Comparison of ENCODE assay signal across 8 cellular contexts in the genomic region with DNA sequence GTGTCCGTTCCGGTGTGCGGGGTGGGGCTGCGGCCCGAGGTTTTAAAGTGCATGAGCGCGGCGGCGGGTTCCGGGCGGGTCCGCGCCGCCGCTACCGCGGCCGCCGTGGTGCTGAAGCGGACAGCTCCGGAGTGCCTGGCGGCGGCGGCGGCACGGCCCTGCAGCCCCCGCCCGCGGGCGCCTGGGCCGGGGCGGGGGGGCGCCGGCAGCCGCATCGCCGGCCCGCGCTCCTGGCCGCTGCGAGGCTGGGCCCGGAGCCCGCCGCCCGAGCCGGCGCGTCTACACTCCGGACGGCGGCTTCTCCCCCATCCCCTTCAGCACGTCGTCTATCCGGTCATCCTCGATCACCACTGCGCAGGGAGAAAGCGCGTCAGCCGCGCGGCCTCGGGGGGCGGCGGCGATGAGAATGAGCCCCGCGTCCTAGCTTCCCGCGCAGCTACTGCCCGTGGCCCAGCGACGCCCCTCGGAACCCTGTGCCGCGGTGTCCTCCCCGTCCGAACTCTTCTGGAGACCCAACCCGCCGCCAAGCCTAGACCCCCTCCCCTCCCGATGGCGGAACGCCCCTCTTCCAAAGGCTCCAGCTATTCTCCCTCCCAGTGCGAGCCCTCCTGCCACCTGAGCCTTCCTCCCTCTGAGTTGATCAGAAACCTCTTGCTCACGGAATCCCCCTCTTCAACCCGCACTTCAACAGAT. TPM values are rescaled to one million over a fixed set of nuclear protein-coding genes. Genes with fewer than 3 reads are reported as not detected.
A peak's percentile ranks its signal among the peaks of the same experiment; 100 is the strongest.
DNase-seq lines count a peak whose midpoint lies in the region; ATAC-seq and TF ChIP-seq lines count a peak whose summit lies in the region.

No MANE protein-coding gene starts in this region.

- CTCF ChIA-PET in AG04450 (lab: Charles Lee), result interaction anchor here (1.1 to 4.0 kb wide), 3 partner anchors 8 to 32 kb away, joined by 3 to 19 read pairs (median 7); partner anchors contain the start of gene EEF1AKMT4

- POLR2A ChIA-PET in AG04450 (lab: Yijun Ruan, JAX), result interaction anchor here (0.8 kb wide), 1 partner anchor 31 kb away, joined by 3 read pairs; no protein-coding TSS in a partner anchor

- H3K27ac ChIP-seq in AG04450 (ENCODE audit: low read depth, low read length), result no peak overlapping the region
- no peak overlapping the region for H3K27ac ChIP-seq in stomach

- no peaks in the 10 kb centered on the region for H3K9me3 ChIP-seq in AG04450 (ENCODE audit: control insufficient read depth, insufficient read depth, low read length)
- H3K9me3 ChIP-seq in stomach, result no peaks in the 10 kb centered on the region

- peaks cover 30 to 34% (median 32%) of the 10 kb centered on the region in 4 donors for H3K4me1 ChIP-seq in stomach

- intact Hi-C loops in stomach (cut with DNase I; ENCODE audit: low total_unique reads), result no loop called here

- peaks cover 31% of the 10 kb centered on the region for H3K27me3 ChIP-seq in AG04450 (ENCODE audit: control insufficient read depth, insufficient read depth, low read length)
- peaks cover 9 to 78% (median 50%) of the 10 kb centered on the region in 3 donors for H3K27me3 ChIP-seq in stomach

- TF ChIP-seq CTCF in AG04450 (IDR thresholded peaks at IDR 0.05; ENCODE audit: low read depth, low read length) (no peak), GM20000 (IDR thresholded peaks at IDR 0.05; ENCODE audit: extremely low read depth, missing control alignments) (no peak), cardiac fibroblast (IDR thresholded peaks at IDR 0.05; ENCODE audit: low read depth, low read length) (no peak), stomach (IDR thresholded peaks at IDR 0.05) (no peak)

- TF ChIP-seq POLR2A in stomach (IDR thresholded peaks at IDR 0.05), result no peak

- peak; percentile 32 for ATAC-seq in SK-N-SH treated with all-trans-retinoic acid at 6 μM for 48 hours
- no peak for ATAC-seq in HG03354 (IDR thresholded peaks at IDR 0.05; ENCODE audit: poor library complexity, severe bottlenecking, unreplicated experiment)

- 1 to 3% (median 2%) methylated on average over 29 to 85 of the region's 85 CpGs for WGBS in stomach, 5 donors

- no peak for TF ChIP-seq EP300 in stomach (IDR thresholded peaks at IDR 0.05)

- no peak for DNase-seq in AG04450 (ENCODE audit: low read depth, low spot score)
- peak; percentile 86 for DNase-seq in GM20000 (ENCODE audit: low spot score)
- DNase-seq in cardiac fibroblast (ENCODE audit: low read depth in 2 of 2), result peak in 1 of 2 donors; percentile 36
- peak; percentile 12 for DNase-seq in kidney glomerular epithelial cell (lab: John Stamatoyannopoulos, UW)
- DNase-seq in stomach, result peak; percentile 36
- no peak for DNase-seq in NCI-H446 treated with DMSO at 0.1 percent for 48 hours (lab: John Stamatoyannopoulos, UW)

- peaks cover 0 to 16% (median 9%) of the 10 kb centered on the region in 4 donors for H3K36me3 ChIP-seq in stomach

- H3K4me3 ChIP-seq in AG04450 (ENCODE audit: low read depth, low read length) (peak overlapping the region; percentile 32), cardiac fibroblast (replicated peaks in 1 of 2; ENCODE audit: low read depth in 2 of 2, low read length in 2 of 2) (peak overlapping the region; percentile 18 to 33), stomach (peak overlapping the region; percentile 45 to 64 (median 56))

TF ChIP-seq in SK-N-SH treated with all-trans-retinoic acid at 6 μM for 48 hours, 23 proteins besides CTCF, POLR2A, EP300 and RAD21:
- TF ChIP-seq TCF4 (CRISPR knock-in tag; IDR thresholded peaks at IDR 0.05; ENCODE audit: borderline replicate concordance) (no peak), ZFP3 (CRISPR knock-in tag; IDR thresholded peaks at IDR 0.05) (no peak), SNAI2 (CRISPR knock-in tag; IDR thresholded peaks at IDR 0.05) (no peak), ZFP30 (CRISPR knock-in tag; IDR thresholded peaks at IDR 0.05) (no peak), PPARA (CRISPR knock-in tag; IDR thresholded peaks at IDR 0.05; ENCODE audit: borderline replicate concordance) (no peak), ESRRG (CRISPR knock-in tag; IDR thresholded peaks at IDR 0.05) (no peak), TOX (CRISPR knock-in tag; IDR thresholded peaks at IDR 0.05; ENCODE audit: borderline replicate concordance) (no peak), RARB (CRISPR knock-in tag; IDR thresholded peaks at IDR 0.05) (no peak), CSRNP3 (CRISPR knock-in tag; IDR thresholded peaks at IDR 0.05) (no peak), BACH2 (CRISPR knock-in tag; IDR thresholded peaks at IDR 0.05; ENCODE audit: borderline replicate concordance) (no peak), ZNF8 (CRISPR knock-in tag; IDR thresholded peaks at IDR 0.05) (no peak), GLIS3 (CRISPR knock-in tag; IDR thresholded peaks at IDR 0.05) (no peak), OSR1 (CRISPR knock-in tag; IDR thresholded peaks at IDR 0.05) (no peak), ZNF70 (CRISPR knock-in tag; IDR thresholded peaks at IDR 0.05) (no peak), ZC3H10 (CRISPR knock-in tag; IDR thresholded peaks at IDR 0.05) (no peak), ARNTL (CRISPR knock-in tag; IDR thresholded peaks at IDR 0.05; ENCODE audit: borderline replicate concordance, low read depth) (no peak), ISL1 (CRISPR knock-in tag; IDR thresholded peaks at IDR 0.05) (no peak)
- TF ChIP-seq, protein P1, sequence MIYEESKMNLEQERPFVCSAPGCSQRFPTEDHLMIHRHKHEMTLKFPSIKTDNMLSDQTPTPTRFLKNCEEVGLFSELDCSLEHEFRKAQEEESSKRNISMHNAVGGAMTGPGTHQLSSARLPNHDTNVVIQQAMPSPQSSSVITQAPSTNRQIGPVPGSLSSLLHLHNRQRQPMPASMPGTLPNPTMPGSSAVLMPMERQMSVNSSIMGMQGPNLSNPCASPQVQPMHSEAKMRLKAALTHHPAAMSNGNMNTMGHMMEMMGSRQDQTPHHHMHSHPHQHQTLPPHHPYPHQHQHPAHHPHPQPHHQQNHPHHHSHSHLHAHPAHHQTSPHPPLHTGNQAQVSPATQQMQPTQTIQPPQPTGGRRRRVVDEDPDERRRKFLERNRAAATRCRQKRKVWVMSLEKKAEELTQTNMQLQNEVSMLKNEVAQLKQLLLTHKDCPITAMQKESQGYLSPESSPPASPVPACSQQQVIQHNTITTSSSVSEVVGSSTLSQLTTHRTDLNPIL (CRISPR knock-in tag; IDR thresholded peaks at IDR 0.05; ENCODE audit: low read depth), result no peak
- TF ChIP-seq, protein P2, sequence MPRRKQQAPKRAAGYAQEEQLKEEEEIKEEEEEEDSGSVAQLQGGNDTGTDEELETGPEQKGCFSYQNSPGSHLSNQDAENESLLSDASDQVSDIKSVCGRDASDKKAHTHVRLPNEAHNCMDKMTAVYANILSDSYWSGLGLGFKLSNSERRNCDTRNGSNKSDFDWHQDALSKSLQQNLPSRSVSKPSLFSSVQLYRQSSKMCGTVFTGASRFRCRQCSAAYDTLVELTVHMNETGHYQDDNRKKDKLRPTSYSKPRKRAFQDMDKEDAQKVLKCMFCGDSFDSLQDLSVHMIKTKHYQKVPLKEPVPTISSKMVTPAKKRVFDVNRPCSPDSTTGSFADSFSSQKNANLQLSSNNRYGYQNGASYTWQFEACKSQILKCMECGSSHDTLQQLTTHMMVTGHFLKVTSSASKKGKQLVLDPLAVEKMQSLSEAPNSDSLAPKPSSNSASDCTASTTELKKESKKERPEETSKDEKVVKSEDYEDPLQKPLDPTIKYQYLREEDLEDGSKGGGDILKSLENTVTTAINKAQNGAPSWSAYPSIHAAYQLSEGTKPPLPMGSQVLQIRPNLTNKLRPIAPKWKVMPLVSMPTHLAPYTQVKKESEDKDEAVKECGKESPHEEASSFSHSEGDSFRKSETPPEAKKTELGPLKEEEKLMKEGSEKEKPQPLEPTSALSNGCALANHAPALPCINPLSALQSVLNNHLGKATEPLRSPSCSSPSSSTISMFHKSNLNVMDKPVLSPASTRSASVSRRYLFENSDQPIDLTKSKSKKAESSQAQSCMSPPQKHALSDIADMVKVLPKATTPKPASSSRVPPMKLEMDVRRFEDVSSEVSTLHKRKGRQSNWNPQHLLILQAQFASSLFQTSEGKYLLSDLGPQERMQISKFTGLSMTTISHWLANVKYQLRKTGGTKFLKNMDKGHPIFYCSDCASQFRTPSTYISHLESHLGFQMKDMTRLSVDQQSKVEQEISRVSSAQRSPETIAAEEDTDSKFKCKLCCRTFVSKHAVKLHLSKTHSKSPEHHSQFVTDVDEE (CRISPR knock-in tag; IDR thresholded peaks at IDR 0.05), result no peak

RNA-seq across cellular contexts. Expression of gene CAMK2N2, which starts 1.3 kb away (rescaled TPM):
- polyA plus RNA-seq in AG04450 (2011; rRNA removed), result 0.07 and 0.27 TPM in 2 replicates
- 0.22 TPM in 1 of 2 replicates, not detected in the other for polyA minus RNA-seq in AG04450 (2011; rRNA and poly(A)+ RNA removed)
- not detected for total RNA-seq in stomach
- 1 to 10 TPM in 1 of 3 donors, under 1 TPM in 2; 0.58 to 1.2 (median 0.68) TPM for polyA plus RNA-seq in stomach

RNA-seq across cellular contexts. Expression of gene EEF1AKMT4, which starts 10.6 kb away (rescaled TPM):
- polyA plus RNA-seq in AG04450 (2011; rRNA removed) (3.2 and 4.0 TPM in 2 replicates), stomach (1 to 10 TPM; 4.4 to 6.5 (median 6.4) TPM)
- 2.3 and 4.3 TPM in 2 replicates for polyA minus RNA-seq in AG04450 (2011; rRNA and poly(A)+ RNA removed)
- total RNA-seq in stomach, result 10 to 100 TPM in 1 of 5 donors, 1 to 10 TPM in 2, under 1 TPM in 1, not detected in 1; 0.73 to 18.5 (median 4.2) TPM

RNA-seq across cellular contexts. Expression of gene ALG3, which starts 11.3 kb away (rescaled TPM):
- 35.6 and 44.5 TPM in 2 replicates for polyA plus RNA-seq in AG04450 (2011; rRNA removed)
- polyA minus RNA-seq in AG04450 (2011; rRNA and poly(A)+ RNA removed), result 107 and 122 TPM in 2 replicates
- 100 to 1,000 TPM in 1 of 5 donors, 10 to 100 TPM in 4; 17.1 to 253 (median 24.1) TPM for total RNA-seq in stomach
- polyA plus RNA-seq in stomach, result 10 to 100 TPM; 20.9 to 22.5 (median 20.9) TPM

RNA-seq across cellular contexts. Expression of gene ECE2, which starts 15.8 kb away (rescaled TPM):
- polyA plus RNA-seq in AG04450 (2011; rRNA removed) (not detected in 2 replicates), stomach (not detected)
- polyA minus RNA-seq in AG04450 (2011; rRNA and poly(A)+ RNA removed), result not detected in 2 replicates
- 1 to 10 TPM in 1 of 5 donors, under 1 TPM in 1, not detected in 3; 0.45 to 2.9 TPM for total RNA-seq in stomach

RNA-seq across cellular contexts. Expression of gene VWA5B2, which starts 30.6 kb away (rescaled TPM):
- polyA plus RNA-seq in AG04450 (2011; rRNA removed) (not detected in 2 replicates), stomach (1 to 10 TPM; 1.6 to 3.5 (median 2.4) TPM)
- not detected in 2 replicates for polyA minus RNA-seq in AG04450 (2011; rRNA and poly(A)+ RNA removed)
- total RNA-seq in stomach, result 10 to 100 TPM in 2 of 5 donors, 1 to 10 TPM in 2, under 1 TPM in 1; under 0.01 to 100.0 (median 2.4) TPM

Comparison
In these comparisons a context has a peak if more than half of its experiments do, and no peak if none do; other contexts are left out.
1. DNase-seq: peak in GM20000 (single experiment), kidney glomerular epithelial cell (single experiment) and stomach (single experiment); none in AG04450 (single experiment) and NCI-H446 treated with DMSO at 0.1 percent for 48 hours (single experiment).
2. Peak in every context shown above with its lines, with median percentiles within 50 percentile points of each other: H3K4me3 ChIP-seq.